In the genomic region with DNA sequence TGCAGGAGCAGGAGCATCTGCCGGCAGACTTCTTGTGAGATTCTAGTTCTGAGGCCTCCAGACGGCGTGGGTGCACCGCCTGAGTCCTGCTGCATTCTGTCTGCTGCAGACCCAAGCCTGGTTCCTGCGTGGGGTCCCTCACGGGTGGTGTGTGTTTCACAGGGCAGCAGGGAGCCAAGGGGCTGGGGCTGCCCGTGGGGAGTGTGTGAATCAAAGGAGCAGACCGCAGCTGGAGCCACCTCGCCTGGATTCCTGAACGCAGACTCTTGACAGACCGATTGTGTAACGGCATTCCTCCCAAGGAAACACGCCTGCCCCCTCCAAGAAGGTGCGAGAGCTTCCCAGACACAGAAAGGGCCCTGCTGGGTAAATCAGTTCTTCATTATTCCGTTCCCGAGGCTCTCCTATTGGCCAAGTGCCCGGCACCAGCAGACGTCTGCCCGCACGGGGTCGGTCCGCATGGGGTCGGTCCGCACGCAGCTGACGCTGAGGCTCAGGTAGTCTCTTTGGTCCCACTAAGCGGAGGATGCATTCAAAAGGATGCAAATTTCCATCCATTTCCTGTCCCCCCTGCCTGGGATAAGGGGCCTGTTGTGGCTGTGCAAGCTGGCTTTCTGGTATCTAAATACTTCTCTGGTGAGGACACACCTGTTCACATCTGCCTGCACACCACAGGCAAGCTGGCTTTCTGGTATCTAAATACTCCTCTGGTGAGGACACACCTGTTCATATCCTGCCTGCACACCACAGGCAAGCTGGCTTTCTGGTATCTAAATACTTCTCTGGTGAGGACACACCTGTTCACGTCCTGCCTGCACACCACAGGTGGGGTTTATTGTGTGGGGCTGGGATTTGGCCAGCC, we compare ENCODE assay signal across 18 cellular contexts. TPM values are rescaled to one million over a fixed set of nuclear protein-coding genes. Genes with fewer than 3 reads are reported as not detected.
DNase-seq lines count a peak whose midpoint lies in the region; ATAC-seq, FAIRE-seq and TF ChIP-seq lines count a peak whose summit lies in the region.
"Had no signal": no experiment of that assay in that cellular context is flagged by ENCODE, and none has a peak within 500 bp of the region (broad histone marks: within the 10 kb centered on the region; RNA-seq: fewer than 3 reads in every experiment).

No MANE protein-coding gene starts in this region.

- peak; percentile 70 for DNase-seq in AG08396 (ENCODE audit: low spot score)
- DNase-seq in NCI-H2171 treated with DMSO at 0.1 percent for 48 hours (lab: John Stamatoyannopoulos, UW): peak; percentile 91
- peak; percentile 9 to 77 for DNase-seq in fibroblast of lung (ENCODE audit: low read depth in 2 of 2)
- DNase-seq in mesothelial cell of epicardium (ENCODE audit: low spot score in 2 of 2, unreplicated experiment in 2 of 2): peak; percentile 26 to 60
- DNase-seq in HAP-1 (ENCODE audit: low spot score in 2 of 2): no peak
- no peak for DNase-seq in RCC 7860 (ENCODE audit: low spot score)
- no peak for DNase-seq in activated CD4-positive, CD25-positive, alpha-beta regulatory T cell (lab: John Stamatoyannopoulos, UW)
- DNase-seq: activated CD4-positive, alpha-beta T cell treated with anti-CD3 and anti-CD28 coated beads, Interleukin-2, amount 10 ng/mL, durations not matched to agents 7 days and 5 days; activated effector memory CD4-positive, alpha-beta T cell treated with Interleukin-2 at 50 U/mL for 16 hours; NCI-H187 had no signal

- H3K4me3 ChIP-seq in fibroblast of lung (replicated peaks in 1 of 4; ENCODE audit: control extremely low read depth in 1 of 4, insufficient read depth in 1 of 4, low read depth in 3 of 4, low read length in 4 of 4) (no peak overlapping the region), HAP-1 (no peak overlapping the region)
- H3K4me3 ChIP-seq: right lobe of liver had no signal

- no peak for FAIRE-seq in RCC 7860 (lab: Jason Lieb, UNC)
- FAIRE-seq: G401.6, HepG2 had no signal

- H4K20me1 ChIP-seq in fibroblast of lung (ENCODE audit: control insufficient read depth, extremely low read depth, insufficient read depth, low read length): no peaks in the 10 kb centered on the region

- TF ChIP-seq CTCF in fibroblast of lung (conservative IDR thresholded peaks at IDR 0.05 in 1 of 2, IDR thresholded peaks at IDR 0.05 in 1 of 2; ENCODE audit: low read depth in 1 of 2, low read length in 2 of 2) (no peak), mesothelial cell of epicardium (IDR thresholded peaks at IDR 0.05; ENCODE audit: unreplicated experiment) (no peak)

- no peaks in the 10 kb centered on the region for H3K79me2 ChIP-seq in fibroblast of lung (ENCODE audit: control insufficient read depth, insufficient read depth, low read length)

- H3K27ac Mint-ChIP-seq in mesothelial cell of epicardium: peak overlapping the region; percentile 57
- H3K27ac Mint-ChIP-seq: activated CD4-positive, alpha-beta T cell treated with anti-CD3 and anti-CD28 coated beads, Interleukin-2, amount 10 ng/mL, durations not matched to agents 7 days and 5 days; B cell; dendritic cell treated with granulocyte-macrophage colony-stimulating factor and Interleukin-4, amounts not matched to agents 40 ng/mL and 50 ng/mL, for 4 days; T-cell had no signal

- H3K4me3 Mint-ChIP-seq in mesothelial cell of epicardium: peak overlapping the region; percentile 9
- H3K4me3 Mint-ChIP-seq: activated CD4-positive, alpha-beta T cell treated with anti-CD3 and anti-CD28 coated beads, Interleukin-2, amount 10 ng/mL, durations not matched to agents 7 days and 5 days; B cell; dendritic cell treated with granulocyte-macrophage colony-stimulating factor and Interleukin-4, amounts not matched to agents 40 ng/mL and 50 ng/mL, for 4 days; T-cell had no signal

- H2AFZ ChIP-seq in fibroblast of lung (ENCODE audit: low read length): no peak overlapping the region

- H3K9ac ChIP-seq in fibroblast of lung (ENCODE audit: insufficient read depth, low read length): no peak overlapping the region

- peaks cover 5% of the 10 kb centered on the region for H3K9me3 ChIP-seq in fibroblast of lung (ENCODE audit: control insufficient read depth, insufficient read depth, low read depth, low read length)
- H3K9me3 ChIP-seq in HAP-1: no peaks in the 10 kb centered on the region

- no peak overlapping the region for H3K4me2 ChIP-seq in fibroblast of lung (ENCODE audit: extremely low read depth, insufficient read depth, low read length)

- H3K4me1 ChIP-seq in fibroblast of lung (ENCODE audit: control insufficient read depth, extremely low read depth, insufficient read depth, low read length) (no peaks in the 10 kb centered on the region), HAP-1 (no peaks in the 10 kb centered on the region)
- H3K4me1 ChIP-seq: right lobe of liver had no signal

- H3K36me3 ChIP-seq in fibroblast of lung (ENCODE audit: control insufficient read depth, insufficient read depth, low read length): no peaks in the 10 kb centered on the region
- H3K36me3 ChIP-seq in HAP-1 (replicated peaks): no peaks in the 10 kb centered on the region
- H3K36me3 ChIP-seq: right lobe of liver had no signal

- H3K27me3 Mint-ChIP-seq in mesothelial cell of epicardium (ENCODE audit: low read depth): peaks cover 64% of the 10 kb centered on the region
- H3K27me3 Mint-ChIP-seq: activated CD4-positive, alpha-beta T cell treated with anti-CD3 and anti-CD28 coated beads, Interleukin-2, amount 10 ng/mL, durations not matched to agents 7 days and 5 days had no signal

- H3K27me3 ChIP-seq in fibroblast of lung (ENCODE audit: control insufficient read depth, insufficient read depth, low read length): peaks cover 8% of the 10 kb centered on the region
- H3K27me3 ChIP-seq in HAP-1 (ENCODE audit: low read depth): no peaks in the 10 kb centered on the region
- H3K27me3 ChIP-seq: right lobe of liver had no signal

- peaks cover 19% of the 10 kb centered on the region for H3K4me1 Mint-ChIP-seq in mesothelial cell of epicardium
- H3K4me1 Mint-ChIP-seq: activated CD4-positive, alpha-beta T cell treated with anti-CD3 and anti-CD28 coated beads, Interleukin-2, amount 10 ng/mL, durations not matched to agents 7 days and 5 days; B cell; T-cell had no signal

- H3K9me3 Mint-ChIP-seq in mesothelial cell of epicardium: peaks cover 8% of the 10 kb centered on the region

- H3K27ac ChIP-seq in fibroblast of lung (ENCODE audit: insufficient read depth, low read length): no peak overlapping the region
- H3K27ac ChIP-seq: right lobe of liver had no signal

- in situ Hi-C loops in HAP-1 (cut with MboI; ENCODE audit: low sequenced_read_pairs): no loop called here

- no peak for ATAC-seq in HG03565 (IDR thresholded peaks at IDR 0.05; ENCODE audit: unreplicated experiment)
- ATAC-seq: HepG2, right lobe of liver, T-cell had no signal

- no peaks in the 10 kb centered on the region for H3K36me3 Mint-ChIP-seq in mesothelial cell of epicardium
- H3K36me3 Mint-ChIP-seq: T-cell had no signal

RNA-seq across cellular contexts. Expression of gene MYEOV, which starts 44.1 kb away (rescaled TPM):
- total RNA-seq in fibroblast of lung (1.2 TPM in 1 of 2 replicates, not detected in the other), mesothelial cell of epicardium (1.9 to 2.6 TPM (median 2.1 TPM) in 3 replicates)
- polyA plus RNA-seq in fibroblast of lung: 7.3 and 11.7 TPM in 2 replicates
- 11.8 and 28.9 TPM in 2 replicates for polyA plus RNA-seq in fibroblast of lung (2012)
- polyA minus RNA-seq in fibroblast of lung (ENCODE audit: low replicate concordance): 3.0 and 40.6 TPM in 2 replicates
- total RNA-seq: activated CD4-positive, alpha-beta T cell treated with anti-CD3 and anti-CD28 coated beads, Interleukin-2, amount 10 ng/mL, durations not matched to agents 7 days and 5 days; B cell; urinary bladder had no signal

Comparison
In these comparisons a context has a peak if more than half of its experiments do, and no peak if none do; other contexts are left out.
1. DNase-seq: peak in AG08396 (single experiment), NCI-H2171 treated with DMSO at 0.1 percent for 48 hours (single experiment), fibroblast of lung (2 of 2) and mesothelial cell of epicardium (2 of 2); none in HAP-1 (0 of 2), RCC 7860 (single experiment) and activated CD4-positive, CD25-positive, alpha-beta regulatory T cell (0 of 4).